In genomic region chr2:218023636-218024035, GRCh38 we compare ENCODE assay signal across 1 cellular context.
TF ChIP-seq lines count a peak whose summit lies in the region.

No MANE protein-coding gene starts in this region.

TF ChIP-seq in H1, 55 proteins besides CTCF, POLR2A, EP300 and RAD21:
- TF ChIP-seq CHD1 (IDR thresholded peaks at IDR 0.05; ENCODE audit: low read depth, low read length) (no peak), E2F6 (IDR thresholded peaks at IDR 0.05) (no peak), BCL11A (IDR thresholded peaks at IDR 0.05; ENCODE audit: low read depth in 2 of 2, low read length in 2 of 2) (no peak), MAX (IDR thresholded peaks at IDR 0.05) (no peak), CBX8 (IDR thresholded peaks at IDR 0.05; ENCODE audit: borderline replicate concordance, low read depth, low read length) (no peak)
